7 cellular contexts compared by ENCODE assay signal in genomic region chr16:74015953-74016352, GRCh38.
"Had no signal": no experiment of that assay in that cellular context is flagged by ENCODE, and none has a peak within 500 bp of the region (broad histone marks: within the 10 kb centered on the region; RNA-seq: fewer than 3 reads in every experiment).

No MANE protein-coding gene starts in this region.

- DNase-seq: IMR-90, KBM-7, KG1 had no signal

- H3K4me2 ChIP-seq: KMS-11 had no signal

- FAIRE-seq: HTR-8/SVneo, K562 had no signal

- ATAC-seq: K562 had no signal

- H3K27ac ChIP-seq: HL-60, KMS-11 had no signal

- H3K9ac ChIP-seq: KMS-11 had no signal

- H3K4me3 ChIP-seq: K562 had no signal
